Comparison of ENCODE assay signal across 19 cellular contexts in the genomic region with DNA sequence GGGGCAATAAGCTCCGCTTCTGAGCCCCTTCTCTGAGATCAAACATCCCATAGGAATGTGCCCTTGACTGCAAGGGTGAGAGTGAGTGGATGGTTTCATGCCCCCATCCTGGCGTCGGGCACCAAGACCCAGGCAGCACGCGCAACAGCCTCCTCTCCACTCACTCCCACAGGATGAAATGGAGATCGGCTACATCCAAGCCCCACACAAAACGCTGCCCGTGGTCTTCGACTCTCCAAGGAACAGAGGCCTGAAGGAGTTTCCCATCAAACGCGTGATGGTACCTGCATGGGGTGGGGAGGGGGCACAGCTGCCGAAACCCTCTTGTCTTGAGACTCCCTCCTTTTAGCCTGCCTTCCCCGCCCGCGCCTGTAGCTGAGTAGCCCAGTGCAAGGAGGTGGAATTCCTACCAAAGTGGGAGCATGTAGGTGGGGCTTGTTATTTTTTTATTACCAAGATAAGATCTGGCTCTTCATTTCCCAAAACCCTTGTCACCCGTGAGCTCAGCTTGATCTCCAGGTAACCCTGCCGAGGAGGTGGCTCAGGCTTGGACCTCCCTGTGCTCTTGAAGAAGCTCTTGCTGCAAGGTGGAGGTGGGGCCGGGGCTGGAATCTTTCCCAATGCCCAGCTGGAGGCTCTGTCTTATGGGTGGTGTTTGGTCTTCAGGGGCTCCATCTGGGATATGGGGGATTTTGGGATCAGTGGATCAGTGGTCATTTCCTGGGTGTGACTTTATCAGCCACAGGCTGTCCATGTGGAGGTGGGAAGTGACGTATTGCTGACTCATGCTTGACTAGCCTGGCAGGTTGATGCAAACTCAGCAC. TPM values are rescaled to one million over a fixed set of nuclear protein-coding genes. Genes with fewer than 3 reads are reported as not detected.
DNase-seq lines count a peak whose midpoint lies in the region; ATAC-seq and TF ChIP-seq lines count a peak whose summit lies in the region.
"Had no signal": no experiment of that assay in that cellular context is flagged by ENCODE, and none has a peak within 500 bp of the region (broad histone marks: within the 10 kb centered on the region; RNA-seq: fewer than 3 reads in every experiment).

No MANE protein-coding gene starts in this region.

- H3K79me2 ChIP-seq in PC-3 (ENCODE audit: low read length), result no peaks in the 10 kb centered on the region

- TSS peak; percentile 74 for BruUV-seq in PC-3 (replicated peaks; lab: Mats Ljungman, UMichigan)

- ATAC-seq in PC-3 (peak; percentile 89), GM18498 (IDR thresholded peaks at IDR 0.05; ENCODE audit: unreplicated experiment) (no peak)
- ATAC-seq in activated CD4-positive, CD25-positive, alpha-beta regulatory T cell treated with anti-CD3 and anti-CD28 coated beads, Interleukin-2, amount 50 U/mL, for 24 hours, result no peak
- ATAC-seq: heart left ventricle had no signal

- H3K4me1 ChIP-seq in PC-3 (ENCODE audit: insufficient read depth, low read length), result peaks cover 20% of the 10 kb centered on the region
- H3K4me1 ChIP-seq: heart left ventricle had no signal

- no peaks in the 10 kb centered on the region for H3K27me3 ChIP-seq in PC-3 (ENCODE audit: low read length)
- H3K27me3 ChIP-seq: ovary had no signal

- POLR2A ChIA-PET in PC-3 (lab: Charles Lee; ENCODE audit: unreplicated experiment), result no interaction called here

- no peaks in the 10 kb centered on the region for H3K9me2 ChIP-seq in PC-3 (replicated peaks; ENCODE audit: low read length)

- intact Hi-C loops in PC-3 (cut with micrococcal nuclease) (no loop called here), posterior vena cava (cut with DNase I) (no loop called here)

- TF ChIP-seq CTCF in PC-3 (conservative IDR thresholded peaks at IDR 0.05; ENCODE audit: low read depth, low read length), result no peak

- peak overlapping the region; percentile 74 for H2AFZ ChIP-seq in PC-3 (ENCODE audit: low read length)

- H3F3A ChIP-seq in PC-3 (ENCODE audit: low read length, unreplicated experiment), result no peaks in the 10 kb centered on the region

- no peaks in the 10 kb centered on the region for H4K20me1 ChIP-seq in PC-3 (ENCODE audit: low read length)

- CTCF ChIA-PET in PC-3 (lab: Charles Lee), result no interaction called here

- peak overlapping the region; percentile 64 for H3K4me2 ChIP-seq in PC-3 (ENCODE audit: low read length)

- peak; percentile 50 for DNase-seq in GM03348 (ENCODE audit: low spot score)
- peak; percentile 97 for DNase-seq in PC-3
- peak; percentile 82 for DNase-seq in epithelial cell of prostate (ENCODE audit: low read depth, low spot score)
- peak; percentile 55 for DNase-seq in posterior vena cava (ENCODE audit: low spot score)
- no peak for DNase-seq in superior temporal gyrus (ENCODE audit: extremely low spot score)
- no peak for DNase-seq in iPS-NIHi7 (ENCODE audit: extremely low spot score)
- DNase-seq: CD8-positive, alpha-beta memory T cell; H7; heart left ventricle; KG1; NCI-H2081 treated with DMSO at 0.1 percent for 48 hours; stimulated activated CD4-positive, alpha-beta T cell treated with anti-CD3 and anti-CD28 coated beads, Interleukin-2, amount 100 ng/mL, for 24 hours; T-helper 2 cell had no signal

- no peaks in the 10 kb centered on the region for H3K36me3 ChIP-seq in PC-3 (ENCODE audit: low read depth, low read length)
- H3K36me3 ChIP-seq: heart left ventricle, ovary had no signal

- H3K9ac ChIP-seq in PC-3 (ENCODE audit: low read length), result peak overlapping the region; percentile 70

- H3K27ac ChIP-seq in PC-3 (ENCODE audit: low read length) (peak overlapping the region; percentile 95), epithelial cell of prostate (peak overlapping the region; percentile 84)
- H3K27ac ChIP-seq: dorsolateral prefrontal cortex, heart left ventricle, ovary had no signal

- H3K4me3 ChIP-seq in PC-3 (ENCODE audit: low read length), result peak overlapping the region; percentile 39; the same call in 1 of the 2 replicates
- H3K4me3 ChIP-seq: heart left ventricle, ovary had no signal

- H3K9me3 ChIP-seq in PC-3 (ENCODE audit: low read length), result no peaks in the 10 kb centered on the region
- H3K9me3 ChIP-seq: ovary had no signal

RNA-seq across cellular contexts. Expression of gene PADI6, which starts 24.0 kb away (rescaled TPM):
- total RNA-seq in PC-3 (2014; rRNA removed) (not detected in 2 replicates), posterior vena cava (not detected)
- total RNA-seq: activated CD8-positive, alpha-beta memory T cell treated with anti-CD3 and anti-CD28 coated beads for 36 hours; CD8-positive, alpha-beta memory T cell; dorsolateral prefrontal cortex; H7; heart left ventricle; OCI-LY7 had no signal

RNA-seq across cellular contexts. Expression of gene PADI4, which starts 40.0 kb away (rescaled TPM):
- total RNA-seq in PC-3 (2014; rRNA removed), result 0.04 and 0.92 TPM in 2 replicates
- 1 to 10 TPM in 1 of 2 donors, under 1 TPM in 1; 0.48 to 6.3 TPM for total RNA-seq in posterior vena cava

Comparison
In these comparisons a context has a peak if more than half of its experiments do, and no peak if none do; other contexts are left out.
1. DNase-seq: peak in GM03348 (single experiment), PC-3 (single experiment), epithelial cell of prostate (single experiment) and posterior vena cava (single experiment); none in superior temporal gyrus (single experiment) and iPS-NIHi7 (single experiment).